Comparison of ENCODE assay signal across 1 cellular context in genomic region chr16:10612649-10613179, GRCh38.
TF ChIP-seq lines count a peak whose summit lies in the region.

No MANE protein-coding gene starts in this region.

TF ChIP-seq in HepG2, 621 proteins besides CTCF, POLR2A, EP300 and RAD21 (continued from another document and continues in another):
- TF ChIP-seq KIAA2018 (CRISPR knock-in tag; IDR thresholded peaks at IDR 0.05; ENCODE audit: borderline replicate concordance) (peak; percentile 61; the same call in 1 of the 2 replicates), ZFX (CRISPR knock-in tag; IDR thresholded peaks at IDR 0.05; ENCODE audit: low read depth) (peak; percentile 45), ZNF687 (CRISPR knock-in tag; IDR thresholded peaks at IDR 0.05) (peak; percentile 82), ZXDC (CRISPR knock-in tag; IDR thresholded peaks at IDR 0.05) (no peak), ZNF772 (CRISPR knock-in tag; IDR thresholded peaks at IDR 0.05) (0 out of 2 replicates have a peak, but pooled peaks have one; percentile 24), GRHL1 (CRISPR knock-in tag; conservative IDR thresholded peaks at IDR 0.05) (no peak), ZNF501 (CRISPR knock-in tag; IDR thresholded peaks at IDR 0.05) (peak; percentile 72), PCBP2 (optimal IDR thresholded peaks at IDR 0.05; ENCODE audit: low read depth, low read length, poor library complexity, severe bottlenecking) (no peak), KDM5B (CRISPR knock-in tag; IDR thresholded peaks at IDR 0.05; ENCODE audit: borderline replicate concordance) (peak; percentile 40; the same call in 1 of the 2 replicates), FOXK1 (CRISPR knock-in tag; IDR thresholded peaks at IDR 0.05; ENCODE audit: borderline replicate concordance, low read depth) (peak; percentile 25; the same call in 1 of the 2 replicates), CENPX (CRISPR knock-in tag; IDR thresholded peaks at IDR 0.05) (no peak), RARA (CRISPR knock-in tag; IDR thresholded peaks at IDR 0.05) (peak; percentile 46; the same call in 1 of the 2 replicates), ZSCAN29 (CRISPR knock-in tag; conservative IDR thresholded peaks at IDR 0.05) (no peak), KDM1A (CRISPR knock-in tag; IDR thresholded peaks at IDR 0.05) (no peak), ZNF784 (CRISPR knock-in tag; IDR thresholded peaks at IDR 0.05; ENCODE audit: borderline replicate concordance) (no peak), RXRA (CRISPR knock-in tag; IDR thresholded peaks at IDR 0.05) (peak; percentile 44; the same call in 1 of the 2 replicates), ZBTB42 (CRISPR knock-in tag; IDR thresholded peaks at IDR 0.05) (0 out of 2 replicates have a peak, but pooled peaks have one; percentile 30), JUN (CRISPR knock-in tag; IDR thresholded peaks at IDR 0.05) (no peak), ZNF691 (CRISPR knock-in tag; IDR thresholded peaks at IDR 0.05; ENCODE audit: borderline replicate concordance, low read depth) (peak; percentile 54; the same call in 1 of the 2 replicates), FOXA3 (CRISPR knock-in tag; IDR thresholded peaks at IDR 0.05) (peak; percentile 79), MYC (CRISPR knock-in tag; IDR thresholded peaks at IDR 0.05; ENCODE audit: borderline replicate concordance) (peak; percentile 23; the same call in 1 of the 2 replicates), RFXANK (CRISPR knock-in tag; IDR thresholded peaks at IDR 0.05) (no peak), MED1 (CRISPR knock-in tag; IDR thresholded peaks at IDR 0.05) (peak; percentile 63)
- TF ChIP-seq, protein P1, sequence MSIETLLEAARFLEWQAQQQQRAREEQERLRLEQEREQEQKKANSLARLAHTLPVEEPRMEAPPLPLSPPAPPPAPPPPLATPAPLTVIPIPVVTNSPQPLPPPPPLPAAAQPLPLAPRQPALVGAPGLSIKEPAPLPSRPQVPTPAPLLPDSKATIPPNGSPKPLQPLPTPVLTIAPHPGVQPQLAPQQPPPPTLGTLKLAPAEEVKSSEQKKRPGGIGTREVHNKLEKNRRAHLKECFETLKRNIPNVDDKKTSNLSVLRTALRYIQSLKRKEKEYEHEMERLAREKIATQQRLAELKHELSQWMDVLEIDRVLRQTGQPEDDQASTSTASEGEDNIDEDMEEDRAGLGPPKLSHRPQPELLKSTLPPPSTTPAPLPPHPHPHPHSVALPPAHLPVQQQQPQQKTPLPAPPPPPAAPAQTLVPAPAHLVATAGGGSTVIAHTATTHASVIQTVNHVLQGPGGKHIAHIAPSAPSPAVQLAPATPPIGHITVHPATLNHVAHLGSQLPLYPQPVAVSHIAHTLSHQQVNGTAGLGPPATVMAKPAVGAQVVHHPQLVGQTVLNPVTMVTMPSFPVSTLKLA (IDR thresholded peaks at IDR 0.05) = no peak
- TF ChIP-seq, protein P2, sequence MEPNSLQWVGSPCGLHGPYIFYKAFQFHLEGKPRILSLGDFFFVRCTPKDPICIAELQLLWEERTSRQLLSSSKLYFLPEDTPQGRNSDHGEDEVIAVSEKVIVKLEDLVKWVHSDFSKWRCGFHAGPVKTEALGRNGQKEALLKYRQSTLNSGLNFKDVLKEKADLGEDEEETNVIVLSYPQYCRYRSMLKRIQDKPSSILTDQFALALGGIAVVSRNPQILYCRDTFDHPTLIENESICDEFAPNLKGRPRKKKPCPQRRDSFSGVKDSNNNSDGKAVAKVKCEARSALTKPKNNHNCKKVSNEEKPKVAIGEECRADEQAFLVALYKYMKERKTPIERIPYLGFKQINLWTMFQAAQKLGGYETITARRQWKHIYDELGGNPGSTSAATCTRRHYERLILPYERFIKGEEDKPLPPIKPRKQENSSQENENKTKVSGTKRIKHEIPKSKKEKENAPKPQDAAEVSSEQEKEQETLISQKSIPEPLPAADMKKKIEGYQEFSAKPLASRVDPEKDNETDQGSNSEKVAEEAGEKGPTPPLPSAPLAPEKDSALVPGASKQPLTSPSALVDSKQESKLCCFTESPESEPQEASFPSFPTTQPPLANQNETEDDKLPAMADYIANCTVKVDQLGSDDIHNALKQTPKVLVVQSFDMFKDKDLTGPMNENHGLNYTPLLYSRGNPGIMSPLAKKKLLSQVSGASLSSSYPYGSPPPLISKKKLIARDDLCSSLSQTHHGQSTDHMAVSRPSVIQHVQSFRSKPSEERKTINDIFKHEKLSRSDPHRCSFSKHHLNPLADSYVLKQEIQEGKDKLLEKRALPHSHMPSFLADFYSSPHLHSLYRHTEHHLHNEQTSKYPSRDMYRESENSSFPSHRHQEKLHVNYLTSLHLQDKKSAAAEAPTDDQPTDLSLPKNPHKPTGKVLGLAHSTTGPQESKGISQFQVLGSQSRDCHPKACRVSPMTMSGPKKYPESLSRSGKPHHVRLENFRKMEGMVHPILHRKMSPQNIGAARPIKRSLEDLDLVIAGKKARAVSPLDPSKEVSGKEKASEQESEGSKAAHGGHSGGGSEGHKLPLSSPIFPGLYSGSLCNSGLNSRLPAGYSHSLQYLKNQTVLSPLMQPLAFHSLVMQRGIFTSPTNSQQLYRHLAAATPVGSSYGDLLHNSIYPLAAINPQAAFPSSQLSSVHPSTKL (CRISPR knock-in tag; IDR thresholded peaks at IDR 0.05) = peak; percentile 32; the same call in 1 of the 2 replicates
